Comparison of ENCODE assay signal across 8 cellular contexts in genomic region chr19:48321372-48321621, GRCh38. TPM values are rescaled to one million over a fixed set of nuclear protein-coding genes. Genes with fewer than 3 reads are reported as not detected.
DNase-seq lines count a peak whose midpoint lies in the region; ATAC-seq and TF ChIP-seq lines count a peak whose summit lies in the region.

No MANE protein-coding gene starts in this region.

- peak overlapping the region; percentile 100 for H3K4me2 ChIP-seq in mammary epithelial cell (ENCODE audit: insufficient read depth, low read depth, low read length)

- peaks cover 12% of the 10 kb centered on the region for H3K79me2 ChIP-seq in mammary epithelial cell (ENCODE audit: insufficient read depth, low read length)

- no peak for TF ChIP-seq CTCF in WI38 (IDR thresholded peaks at IDR 0.05; ENCODE audit: low read depth, low read length)
- TF ChIP-seq CTCF in mammary epithelial cell (conservative IDR thresholded peaks at IDR 0.05 in 1 of 2, IDR thresholded peaks at IDR 0.05 in 1 of 2; ENCODE audit: extremely low read depth in 1 of 2, insufficient read depth in 1 of 2, low read depth in 1 of 2, low read length in 2 of 2), result no peak

- H3K4me1 ChIP-seq in mammary epithelial cell (ENCODE audit: insufficient read depth, low read length), result peaks cover 27% of the 10 kb centered on the region

- H2AFZ ChIP-seq in mammary epithelial cell (ENCODE audit: low read depth, low read length), result peak overlapping the region; percentile 98

- intact Hi-C loops in mammary epithelial cell (cut with micrococcal nuclease), result loop anchor here (1.0 to 5.0 kb wide), 4 partner anchors 54 to 170 kb away; partner anchors contain the start of gene CYTH2

- dilution Hi-C loops in mammary epithelial cell (cut with HindIII; ENCODE audit: low sequenced_read_pairs), result no loop called here

- H3K27me3 ChIP-seq in mammary epithelial cell (ENCODE audit: insufficient read depth, low read length), result no peaks in the 10 kb centered on the region

- CTCF ChIA-PET in mammary epithelial cell (lab: Charles Lee; ENCODE audit: low non-redundant PET), result interaction anchor here (0.6 to 2.6 kb wide), 3 partner anchors 12 to 263 kb away, joined by 3 to 30 read pairs (median 6); partner anchors contain the start of gene KDELR1

- peak overlapping the region; percentile 72 for H3K27ac ChIP-seq in mammary epithelial cell (ENCODE audit: insufficient read depth, low read depth, low read length)

- in situ Hi-C loops in mammary epithelial cell (cut with MboI; ENCODE audit: low sequenced_read_pairs in 2 of 2), result loop anchor here in 1 of 2 donors (25.0 kb wide), 1 partner anchor 266 kb away; no protein-coding TSS in a partner anchor

- peak overlapping the region; percentile 76 for H3K9ac ChIP-seq in mammary epithelial cell (ENCODE audit: insufficient read depth, low read length)

- H3K4me3 ChIP-seq in WI38 (ENCODE audit: low read depth, low read length) (peak overlapping the region; percentile 46), mammary epithelial cell (replicated peaks in 1 of 3; ENCODE audit: insufficient read depth in 1 of 3, low read depth in 2 of 3, low read length in 3 of 3) (peak overlapping the region; percentile 57 to 76 (median 63))

- 0% methylated on average over 1 of the region's 22 CpGs for WGBS in mammary epithelial cell (ENCODE audit: low coverage, missing lambda C conversion rate)

- H3K36me3 ChIP-seq in mammary epithelial cell (ENCODE audit: insufficient read depth, low read length), result no peaks in the 10 kb centered on the region

- DNase-seq in NCI-H2227 (lab: John Stamatoyannopoulos, UW; ENCODE audit: unreplicated experiment), result peak; percentile 91
- peak; percentile 82 for DNase-seq in mammary epithelial cell
- peak; percentile 95 for DNase-seq in iris pigment epithelial cell (ENCODE audit: low read depth)
- peak; percentile 90 to 95 for DNase-seq in stimulated activated CD4-positive, alpha-beta T cell treated with anti-CD3 and anti-CD28 coated beads, Interleukin-15, amount 100 ng/mL, for 1 hour (ENCODE audit: low read depth in 1 of 2, low spot score in 1 of 2)
- DNase-seq in H4 (ENCODE audit: low spot score), result no peak

- H3K9me3 ChIP-seq in mammary epithelial cell (replicated peaks; ENCODE audit: insufficient read depth, low read length), result no peaks in the 10 kb centered on the region

- H4K20me1 ChIP-seq in mammary epithelial cell (ENCODE audit: insufficient read depth, low read length), result no peaks in the 10 kb centered on the region

- no TSS peak for BruUV-seq in mammary epithelial cell (replicated peaks; lab: Mats Ljungman, UMichigan)

- peak; percentile 61 for ATAC-seq in GM18498 (IDR thresholded peaks at IDR 0.05; ENCODE audit: unreplicated experiment)
- peak; percentile 50 for ATAC-seq in HG03066 (IDR thresholded peaks at IDR 0.05; ENCODE audit: low read depth, unreplicated experiment)

RNA-seq across cellular contexts. Expression of gene EMP3, which starts 4.1 kb away (rescaled TPM):
- 100 to 1,000 TPM in 1 of 2 donors, 10 to 100 TPM in 1; 12.2 to 104 TPM for total RNA-seq in mammary epithelial cell
- polyA plus RNA-seq in mammary epithelial cell, result 322 TPM
- 270 TPM for polyA minus RNA-seq in mammary epithelial cell
- 80.2 and 150 TPM in 2 replicates for total RNA-seq in H4 (2014; rRNA removed; shearing (Covaris generic))

RNA-seq across cellular contexts. Expression of gene TMEM143, which starts 42.4 kb away (rescaled TPM):
- 1 to 10 TPM; 4.5 to 9.0 TPM for total RNA-seq in mammary epithelial cell
- 5.6 TPM for polyA plus RNA-seq in mammary epithelial cell
- polyA minus RNA-seq in mammary epithelial cell, result 5.6 TPM
- total RNA-seq in H4 (2014; rRNA removed; shearing (Covaris generic)), result 3.3 and 3.6 TPM in 2 replicates

RNA-seq across cellular contexts. Expression of gene SYNGR4, which starts 42.9 kb away (rescaled TPM):
- total RNA-seq in mammary epithelial cell, result not detected
- not detected for polyA plus RNA-seq in mammary epithelial cell
- polyA minus RNA-seq in mammary epithelial cell, result not detected
- total RNA-seq in H4 (2014; rRNA removed; shearing (Covaris generic)), result 0.35 TPM in 1 of 2 replicates, not detected in the other

RNA-seq across cellular contexts. Expression of gene ZNF114, which starts 51.4 kb away (rescaled TPM):
- total RNA-seq in mammary epithelial cell, result 10 to 100 TPM in 1 of 2 donors, 1 to 10 TPM in 1; 2.5 to 35.8 TPM
- 6.7 TPM for polyA plus RNA-seq in mammary epithelial cell
- 23.4 TPM for polyA minus RNA-seq in mammary epithelial cell
- 0.06 TPM in 1 of 2 replicates, not detected in the other for total RNA-seq in H4 (2014; rRNA removed; shearing (Covaris generic))
